ENCODE assay signal across 10 cellular contexts in genomic region chr6:105587349-105588115, GRCh38.
DNase-seq lines count a peak whose midpoint lies in the region; ATAC-seq and TF ChIP-seq lines count a peak whose summit lies in the region.
"Had no signal": no experiment of that assay in that cellular context is flagged by ENCODE, and none has a peak within 500 bp of the region (broad histone marks: within the 10 kb centered on the region; RNA-seq: fewer than 3 reads in every experiment).

No MANE protein-coding gene starts in this region.

- DNase-seq in activated CD4-positive, alpha-beta T cell treated with anti-CD3 and anti-CD28 coated beads for 36 hours: peak; percentile 21
- DNase-seq in activated CD4-positive, alpha-beta T cell treated with anti-CD3 and anti-CD28 coated beads, Interleukin-2, amount 50 U/mL, for 4 hours: no peak
- peak; percentile 100 for DNase-seq in RPMI7951 (ENCODE audit: low read depth)
- peak; percentile 66 for DNase-seq in amniotic stem cell (lab: John Stamatoyannopoulos, UW)
- no peak for DNase-seq in osteocyte (ENCODE audit: extremely low spot score, unreplicated experiment)
- DNase-seq: NCI-H2081 had no signal

- H3K36me3 Mint-ChIP-seq in activated CD4-positive, alpha-beta T cell treated with anti-CD3 and anti-CD28 coated beads for 36 hours (ENCODE audit: low read depth): no peaks in the 10 kb centered on the region
- H3K36me3 Mint-ChIP-seq in osteocyte (ENCODE audit: unreplicated experiment): no peaks in the 10 kb centered on the region
- H3K36me3 Mint-ChIP-seq: stimulated activated memory B cell treated with anti-CD40 and anti-IgM and Interleukin-4, amounts not matched to agents 10 μg/mL and 1 μg/mL and 100 μg/mL, for 72 hours had no signal

- TF ChIP-seq CTCF in osteocyte (IDR thresholded peaks at IDR 0.05): no peak

- intact Hi-C loops in activated CD4-positive, alpha-beta T cell treated with anti-CD3 and anti-CD28 coated beads for 36 hours (cut with DNase I, micrococcal nuclease): no loop called here

- H3K27me3 Mint-ChIP-seq in activated CD4-positive, alpha-beta T cell treated with anti-CD3 and anti-CD28 coated beads for 36 hours: no peaks in the 10 kb centered on the region
- no peaks in the 10 kb centered on the region for H3K27me3 Mint-ChIP-seq in osteocyte (ENCODE audit: unreplicated experiment)

- CTCF ChIA-PET in activated CD4-positive, alpha-beta T cell treated with anti-CD3 and anti-CD28 coated beads for 36 hours (lab: Charles Lee): interaction anchor here (0.7 kb wide), 1 partner anchor 467 kb away, joined by 3 read pairs; no protein-coding TSS in a partner anchor

- H3K4me3 Mint-ChIP-seq in activated CD4-positive, alpha-beta T cell treated with anti-CD3 and anti-CD28 coated beads for 36 hours: no peak overlapping the region
- no peak overlapping the region for H3K4me3 Mint-ChIP-seq in osteocyte (ENCODE audit: unreplicated experiment)
- H3K4me3 Mint-ChIP-seq: stimulated activated memory B cell treated with anti-CD40 and anti-IgM and Interleukin-4, amounts not matched to agents 10 μg/mL and 1 μg/mL and 100 μg/mL, for 72 hours had no signal

- POLR2A ChIA-PET in activated CD4-positive, alpha-beta T cell treated with anti-CD3 and anti-CD28 coated beads for 36 hours (lab: Charles Lee): no interaction called here

- H3K4me1 Mint-ChIP-seq in activated CD4-positive, alpha-beta T cell treated with anti-CD3 and anti-CD28 coated beads for 36 hours: peaks cover 26% of the 10 kb centered on the region
- peaks cover 26% of the 10 kb centered on the region for H3K4me1 Mint-ChIP-seq in osteocyte (ENCODE audit: unreplicated experiment)

- peak overlapping the region; percentile 69 for H3K27ac Mint-ChIP-seq in activated CD4-positive, alpha-beta T cell treated with anti-CD3 and anti-CD28 coated beads for 36 hours
- peak overlapping the region; percentile 67 for H3K27ac Mint-ChIP-seq in osteocyte (ENCODE audit: unreplicated experiment)
- H3K27ac Mint-ChIP-seq: stimulated activated memory B cell treated with anti-CD40 and anti-IgM and Interleukin-4, amounts not matched to agents 10 μg/mL and 1 μg/mL and 100 μg/mL, for 72 hours had no signal

- no peak for ATAC-seq in activated CD4-positive, alpha-beta T cell treated with anti-CD3 and anti-CD28 coated beads for 36 hours
- no peak for ATAC-seq in GM19023 (IDR thresholded peaks at IDR 0.05; ENCODE audit: unreplicated experiment)
- no peak for ATAC-seq in HG03442 (IDR thresholded peaks at IDR 0.05; ENCODE audit: unreplicated experiment)
- no peak for ATAC-seq in HG03139 (IDR thresholded peaks at IDR 0.05; ENCODE audit: unreplicated experiment)
- ATAC-seq: stimulated activated memory B cell treated with anti-CD40 and anti-IgM and Interleukin-4, amounts not matched to agents 10 μg/mL and 1 μg/mL and 100 μg/mL, for 72 hours had no signal

- H3K9me3 Mint-ChIP-seq in activated CD4-positive, alpha-beta T cell treated with anti-CD3 and anti-CD28 coated beads for 36 hours (ENCODE audit: low read depth): no peaks in the 10 kb centered on the region
- H3K9me3 Mint-ChIP-seq in osteocyte (ENCODE audit: unreplicated experiment): no peaks in the 10 kb centered on the region

Comparison
In these comparisons a context has a peak if more than half of its experiments do, and no peak if none do; other contexts are left out.
1. DNase-seq: peak in activated CD4-positive, alpha-beta T cell treated with anti-CD3 and anti-CD28 coated beads for 36 hours (single experiment), RPMI7951 (single experiment) and amniotic stem cell (single experiment); none in activated CD4-positive, alpha-beta T cell treated with anti-CD3 and anti-CD28 coated beads, Interleukin-2, amount 50 U/mL, for 4 hours (0 of 2) and osteocyte (single experiment).